Comparison of ENCODE assay signal across 16 cellular contexts in the genomic region with DNA sequence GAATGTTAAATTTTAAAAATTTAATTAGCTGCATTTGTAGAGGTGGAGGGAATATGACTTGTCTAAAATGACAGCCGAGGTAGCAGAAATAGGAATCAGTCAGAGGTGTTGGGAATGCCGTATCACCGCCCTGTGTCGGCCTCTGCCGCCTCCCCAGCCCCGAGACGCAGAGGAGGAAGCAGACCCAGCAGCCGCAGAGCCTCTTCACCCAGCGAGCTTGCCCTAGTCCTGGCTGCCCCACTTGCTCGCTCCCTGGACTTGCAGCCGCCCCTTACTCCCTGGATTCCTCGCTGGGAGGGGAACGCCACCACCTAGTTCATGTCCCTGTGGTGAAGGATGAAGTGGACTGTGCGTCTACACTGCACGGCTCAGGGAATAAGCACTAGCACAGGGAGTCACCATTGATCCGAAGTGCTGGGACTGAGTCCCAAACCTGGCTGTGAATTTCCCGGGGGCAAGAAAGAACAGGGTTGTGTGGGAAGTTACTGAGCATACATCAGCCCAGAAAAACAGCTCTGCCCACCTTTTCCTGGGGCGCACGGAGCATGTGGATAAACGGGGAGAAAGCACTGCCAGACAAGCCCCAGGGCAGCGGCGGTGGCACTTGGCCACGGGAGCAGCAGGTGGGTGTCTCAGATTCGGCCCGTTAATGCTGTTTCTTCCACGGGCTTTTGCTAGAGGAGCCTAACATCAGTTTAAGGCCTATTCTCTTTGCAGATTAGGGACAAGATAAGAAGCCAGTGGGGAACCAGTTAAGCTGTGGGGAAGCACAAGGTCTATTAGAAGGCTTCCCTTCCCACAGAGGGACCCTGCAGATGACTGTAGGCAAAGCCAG.
DNase-seq lines count a peak whose midpoint lies in the region; ATAC-seq lines count a peak whose summit lies in the region.
"Had no signal": no experiment of that assay in that cellular context is flagged by ENCODE, and none has a peak within 500 bp of the region (broad histone marks: within the 10 kb centered on the region; RNA-seq: fewer than 3 reads in every experiment).

No MANE protein-coding gene starts in this region.

- H4K20me1 ChIP-seq in BLaER1, result peaks cover 25% of the 10 kb centered on the region

- peak overlapping the region; percentile 26 to 81 (median 55) for H3K27ac Mint-ChIP-seq in CD4-positive, CD25-positive, alpha-beta regulatory T cell

- in situ Hi-C loops in ACHN (cut with HindIII; ENCODE audit: low pct_ligation_motif_present, low pct_unique_long_range_greater_than_20kb, low sequenced_read_pairs), result no loop called here

- ATAC-seq in CD4-positive, CD25-positive, alpha-beta regulatory T cell (ENCODE audit: low read depth in 2 of 2), result no peak
- no peak for ATAC-seq in GM21576 (IDR thresholded peaks at IDR 0.05; ENCODE audit: unreplicated experiment)

- H3K27me3 ChIP-seq in BLaER1, result no peaks in the 10 kb centered on the region
- H3K27me3 ChIP-seq in CD4-positive, CD25-positive, alpha-beta regulatory T cell (ENCODE audit: control insufficient read depth, insufficient read depth, low read length), result no peaks in the 10 kb centered on the region
- H3K27me3 ChIP-seq: ascending aorta, Peyer's patch had no signal

- H3K27ac ChIP-seq in BLaER1, result no peak overlapping the region
- H3K27ac ChIP-seq in CD4-positive, CD25-positive, alpha-beta regulatory T cell (ENCODE audit: insufficient read depth, low read length, poor library complexity, severe bottlenecking), result no peak overlapping the region
- peak overlapping the region; percentile 39 for H3K27ac ChIP-seq in cingulate gyrus (ENCODE audit: low read depth, low read length)
- H3K27ac ChIP-seq: ascending aorta, Peyer's patch, skin epidermis had no signal

- H3K4me2 ChIP-seq in BLaER1, result peak overlapping the region; percentile 54

- H3K4me3 Mint-ChIP-seq in CD4-positive, CD25-positive, alpha-beta regulatory T cell, result peak overlapping the region in 1 of 4 donors; percentile 68
- H3K4me3 Mint-ChIP-seq: neural crest cell had no signal

- H3K27me3 Mint-ChIP-seq in CD4-positive, CD25-positive, alpha-beta regulatory T cell, result no peaks in the 10 kb centered on the region

- no peaks in the 10 kb centered on the region for H3K9me3 ChIP-seq in BLaER1
- no peaks in the 10 kb centered on the region for H3K9me3 ChIP-seq in CD4-positive, CD25-positive, alpha-beta regulatory T cell (ENCODE audit: control insufficient read depth in 2 of 2, low read length in 2 of 2)
- H3K9me3 ChIP-seq: ascending aorta, Peyer's patch had no signal

- H3K9ac ChIP-seq in BLaER1, result no peak overlapping the region

- peaks cover 0 to 2% (median 0%) of the 10 kb centered on the region in 7 donors for H3K9me3 Mint-ChIP-seq in CD4-positive, CD25-positive, alpha-beta regulatory T cell
- H3K9me3 Mint-ChIP-seq: neural crest cell had no signal

- peaks cover 7% of the 10 kb centered on the region for H3K36me3 Mint-ChIP-seq in CD4-positive, CD25-positive, alpha-beta regulatory T cell

- peaks cover 23% of the 10 kb centered on the region for H3K4me1 ChIP-seq in BLaER1
- peaks cover 17% of the 10 kb centered on the region for H3K4me1 ChIP-seq in CD4-positive, CD25-positive, alpha-beta regulatory T cell (ENCODE audit: control insufficient read depth, insufficient read depth, low read length, poor library complexity, severe bottlenecking)
- H3K4me1 ChIP-seq: ascending aorta had no signal

- H3K36me3 ChIP-seq in BLaER1, result peaks cover 27% of the 10 kb centered on the region
- peaks cover 5% of the 10 kb centered on the region for H3K36me3 ChIP-seq in CD4-positive, CD25-positive, alpha-beta regulatory T cell (ENCODE audit: control insufficient read depth, insufficient read depth, low read length)
- H3K36me3 ChIP-seq: Peyer's patch had no signal

- peaks cover 19 to 36% (median 27%) of the 10 kb centered on the region in 4 donors for H3K4me1 Mint-ChIP-seq in CD4-positive, CD25-positive, alpha-beta regulatory T cell

- no peak overlapping the region for H3K4me3 ChIP-seq in BLaER1
- H3K4me3 ChIP-seq in CD4-positive, CD25-positive, alpha-beta regulatory T cell (ENCODE audit: low read depth, low read length), result peak overlapping the region; percentile 13
- H3K4me3 ChIP-seq: ascending aorta, Peyer's patch, skin epidermis had no signal

- no peak for DNase-seq in CD4-positive, CD25-positive, alpha-beta regulatory T cell
- peak; percentile 5 for DNase-seq in NCI-H146 treated with DMSO at 0.1 percent for 48 hours (lab: John Stamatoyannopoulos, UW; ENCODE audit: unreplicated experiment)
- no peak for DNase-seq in stimulated activated CD4-positive, alpha-beta T cell treated with anti-CD3 and anti-CD28 coated beads, Interleukin-4, amount 100 ng/mL, for 1 hour
- no peak for DNase-seq in ACHN
- DNase-seq: activated CD8-positive, alpha-beta memory T cell treated with anti-CD3 and anti-CD28 coated beads, Interleukin-2, amount 50 U/mL, for 48 hours; COR-L47; dermis blood vessel endothelial cell; NCI-H1048; NCI-H226; Peyer's patch had no signal
